Comparison of ENCODE assay signal across 10 cellular contexts in genomic region chr3:23712095-23712494, GRCh38.
DNase-seq lines count a peak whose midpoint lies in the region; ATAC-seq and TF ChIP-seq lines count a peak whose summit lies in the region.
"Had no signal": no experiment of that assay in that cellular context is flagged by ENCODE, and none has a peak within 500 bp of the region (broad histone marks: within the 10 kb centered on the region; RNA-seq: fewer than 3 reads in every experiment).

No MANE protein-coding gene starts in this region.

- no peaks in the 10 kb centered on the region for H3K36me3 ChIP-seq in transverse colon
- H3K36me3 ChIP-seq in CD4-positive, alpha-beta memory T cell (ENCODE audit: insufficient read depth, low read length), result no peaks in the 10 kb centered on the region
- H3K36me3 ChIP-seq in CD8-positive, alpha-beta memory T cell (ENCODE audit: insufficient read depth, low read length), result no peaks in the 10 kb centered on the region
- H3K36me3 ChIP-seq: upper lobe of left lung had no signal

- H3K4me1 Mint-ChIP-seq in nephron, result peaks cover 28% of the 10 kb centered on the region
- no peaks in the 10 kb centered on the region for H3K4me1 Mint-ChIP-seq in CD4-positive, alpha-beta memory T cell
- H3K4me1 Mint-ChIP-seq in CD8-positive, alpha-beta memory T cell, result no peaks in the 10 kb centered on the region

- H3K4me1 ChIP-seq in transverse colon, result peaks cover 0 to 3% (median 0%) of the 10 kb centered on the region in 4 donors
- H3K4me1 ChIP-seq in CD4-positive, alpha-beta memory T cell (ENCODE audit: insufficient read depth, low read length), result no peaks in the 10 kb centered on the region
- H3K4me1 ChIP-seq in CD8-positive, alpha-beta memory T cell (ENCODE audit: insufficient read depth, low read length), result no peaks in the 10 kb centered on the region

- POLR2A ChIA-PET in CD4-positive, alpha-beta memory T cell (lab: Charles Lee; ENCODE audit: partially characterized antibody), result no interaction called here
- POLR2A ChIA-PET in CD8-positive, alpha-beta memory T cell (lab: Charles Lee), result no interaction called here

- H3K27ac Mint-ChIP-seq in nephron, result peak overlapping the region in 2 of 3 experiments; percentile 17 to 52
- H3K27ac Mint-ChIP-seq in CD4-positive, alpha-beta memory T cell, result no peak overlapping the region
- no peak overlapping the region for H3K27ac Mint-ChIP-seq in CD8-positive, alpha-beta memory T cell

- TF ChIP-seq EP300 in transverse colon (IDR thresholded peaks at IDR 0.05; ENCODE audit: low read depth), result no peak

- peak; percentile 98 for ATAC-seq in GM18861 (IDR thresholded peaks at IDR 0.05; ENCODE audit: unreplicated experiment)
- peak; percentile 94 for ATAC-seq in HG02610 (IDR thresholded peaks at IDR 0.05; ENCODE audit: unreplicated experiment)

- H3K4me3 Mint-ChIP-seq in nephron, result no peak overlapping the region
- no peak overlapping the region for H3K4me3 Mint-ChIP-seq in CD4-positive, alpha-beta memory T cell
- H3K4me3 Mint-ChIP-seq in CD8-positive, alpha-beta memory T cell, result no peak overlapping the region

- no peak for TF ChIP-seq POLR2A in transverse colon (IDR thresholded peaks at IDR 0.05)

- DNase-seq in M059J (ENCODE audit: low read depth) (peak; percentile 23), transverse colon (no peak), NCI-H187 treated with DMSO at 0.1 percent for 48 hours (lab: John Stamatoyannopoulos, UW) (no peak)
- DNase-seq in CD4-positive, alpha-beta memory T cell, result no peak
- no peak for DNase-seq in CD8-positive, alpha-beta memory T cell
- DNase-seq: upper lobe of left lung had no signal

- in situ Hi-C loops in transverse colon (cut with MboI; ENCODE audit: low pct_ligation_motif_present in 1 of 4, low pct_unique_long_range_greater_than_20kb in 1 of 4, low sequenced_read_pairs in 3 of 4), result no loop called here

- peaks cover 11% of the 10 kb centered on the region for H3K36me3 Mint-ChIP-seq in nephron (ENCODE audit: low read depth)
- H3K36me3 Mint-ChIP-seq in CD4-positive, alpha-beta memory T cell, result no peaks in the 10 kb centered on the region
- H3K36me3 Mint-ChIP-seq in CD8-positive, alpha-beta memory T cell, result no peaks in the 10 kb centered on the region

- peaks cover 7% of the 10 kb centered on the region for H3K27me3 Mint-ChIP-seq in nephron (ENCODE audit: low read depth)
- peaks cover 4 to 14% of the 10 kb centered on the region in 2 donors for H3K27me3 Mint-ChIP-seq in CD4-positive, alpha-beta memory T cell
- peaks cover 8 to 14% of the 10 kb centered on the region in 2 donors for H3K27me3 Mint-ChIP-seq in CD8-positive, alpha-beta memory T cell

- no peaks in the 10 kb centered on the region for H3K27me3 ChIP-seq in transverse colon
- no peaks in the 10 kb centered on the region for H3K27me3 ChIP-seq in CD4-positive, alpha-beta memory T cell (ENCODE audit: insufficient read depth, low read length)
- no peaks in the 10 kb centered on the region for H3K27me3 ChIP-seq in CD8-positive, alpha-beta memory T cell (ENCODE audit: insufficient read depth, low read length, poor library complexity, severe bottlenecking)
- H3K27me3 ChIP-seq: upper lobe of left lung had no signal

- peaks cover 14% of the 10 kb centered on the region for H3K9me3 Mint-ChIP-seq in nephron
- peaks cover 0 to 7% (median 5%) of the 10 kb centered on the region in 8 donors for H3K9me3 Mint-ChIP-seq in CD4-positive, alpha-beta memory T cell
- H3K9me3 Mint-ChIP-seq in CD8-positive, alpha-beta memory T cell, result peaks cover 0 to 8% (median 0%) of the 10 kb centered on the region in 5 donors

- no peaks in the 10 kb centered on the region for H3K9me3 ChIP-seq in transverse colon
- H3K9me3 ChIP-seq in CD4-positive, alpha-beta memory T cell (ENCODE audit: control insufficient read depth in 1 of 2, low read length in 2 of 2), result no peaks in the 10 kb centered on the region
- no peaks in the 10 kb centered on the region for H3K9me3 ChIP-seq in CD8-positive, alpha-beta memory T cell (ENCODE audit: low read length)
- H3K9me3 ChIP-seq: upper lobe of left lung had no signal

- CTCF ChIA-PET in CD4-positive, alpha-beta memory T cell (lab: Charles Lee; ENCODE audit: partially characterized antibody), result no interaction called here
- CTCF ChIA-PET in CD8-positive, alpha-beta memory T cell (lab: Charles Lee), result no interaction called here

- 81 to 87% methylated on average over 4 to 6 of the region's 6 CpGs for WGBS in transverse colon (ENCODE audit: low coverage in 1 of 2), 2 donors

- intact Hi-C loops in transverse colon (cut with DNase I; ENCODE audit: low total_unique reads), result no loop called here
- intact Hi-C loops in CD4-positive, alpha-beta memory T cell (cut with micrococcal nuclease), result no loop called here

- TF ChIP-seq CTCF in nephron (IDR thresholded peaks at IDR 0.05; ENCODE audit: unreplicated experiment in 3 of 3) (no peak), transverse colon (IDR thresholded peaks at IDR 0.05) (no peak)

- H3K27ac ChIP-seq in transverse colon, result peak overlapping the region in 1 of 4 donors; percentile 20
- H3K27ac ChIP-seq in CD4-positive, alpha-beta memory T cell (ENCODE audit: low read depth, low read length), result no peak overlapping the region
- no peak overlapping the region for H3K27ac ChIP-seq in CD8-positive, alpha-beta memory T cell (ENCODE audit: low read depth, low read length)
- H3K27ac ChIP-seq: HL-60, upper lobe of left lung had no signal

- no peak overlapping the region for H3K4me3 ChIP-seq in transverse colon
- no peak overlapping the region for H3K4me3 ChIP-seq in CD4-positive, alpha-beta memory T cell (ENCODE audit: low read length in 2 of 2)
- no peak overlapping the region for H3K4me3 ChIP-seq in CD8-positive, alpha-beta memory T cell (ENCODE audit: low read length)
- H3K4me3 ChIP-seq: upper lobe of left lung had no signal

Comparison
In these comparisons a context has a peak if more than half of its experiments do, and no peak if none do; other contexts are left out.
1. H3K27ac Mint-ChIP-seq: peak in nephron (2 of 3); none in CD4-positive, alpha-beta memory T cell (0 of 7) and CD8-positive, alpha-beta memory T cell (0 of 8).